ENCODE assay signal across 31 cellular contexts in the genomic region with DNA sequence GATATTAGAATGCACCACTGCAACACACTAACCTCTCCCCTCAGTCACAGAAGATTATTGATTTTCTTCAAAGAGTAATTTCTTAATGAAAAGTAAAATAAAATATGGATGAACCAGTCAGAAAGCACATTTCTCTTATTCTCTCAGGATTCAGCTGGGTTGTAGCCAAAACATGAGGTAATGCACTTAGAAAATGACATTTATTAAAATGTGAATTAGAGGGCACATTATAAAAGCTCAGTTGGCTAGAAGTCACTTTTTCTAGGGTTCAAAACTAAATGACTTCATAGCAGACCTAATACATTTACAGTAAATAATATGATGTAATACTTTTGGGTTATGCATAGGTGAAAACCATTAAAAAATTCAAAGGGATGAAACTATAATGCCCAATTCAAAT.
"Had no signal": no experiment of that assay in that cellular context is flagged by ENCODE, and none has a peak within 500 bp of the region (broad histone marks: within the 10 kb centered on the region; RNA-seq: fewer than 3 reads in every experiment).

No MANE protein-coding gene starts in this region.

- H3K9me3 Mint-ChIP-seq: activated CD4-positive, alpha-beta memory T cell treated with anti-CD3 and anti-CD28 coated beads, Interleukin-2, amount 10 ng/mL, durations not matched to agents 7 days and 5 days; activated CD4-positive, alpha-beta T cell treated with anti-CD3 and anti-CD28 coated beads, Interleukin-2, amount 10 ng/mL, durations not matched to agents 7 days and 5 days; activated naive CD4-positive, alpha-beta T cell treated with anti-CD3 and anti-CD28 coated beads, Interleukin-2, amount 10 ng/mL, durations not matched to agents 7 days and 5 days; activated naive CD4-positive, alpha-beta T cell treated with anti-CD3 and anti-CD28 coated beads, Interleukin-2, amount 50 U/mL, for 72 hours; activated T-cell treated with anti-CD3 and anti-CD28 coated beads, Interleukin-2, amount 50 U/mL, for 24 hours had no signal

- FAIRE-seq: endometrium, endothelial cell of umbilical vein, frontal cortex, TTC549 had no signal

- ATAC-seq: activated naive CD4-positive, alpha-beta T cell treated with anti-CD3 and anti-CD28 coated beads, Interleukin-2, amount 50 U/mL, for 72 hours; activated T-cell treated with anti-CD3 and anti-CD28 coated beads, Interleukin-2, amount 50 U/mL, for 72 hours; body of pancreas; WTC11 had no signal

- H3K4me1 Mint-ChIP-seq: activated CD4-positive, alpha-beta memory T cell treated with anti-CD3 and anti-CD28 coated beads, Interleukin-2, amount 10 ng/mL, durations not matched to agents 7 days and 5 days; activated CD4-positive, alpha-beta T cell treated with anti-CD3 and anti-CD28 coated beads, Interleukin-2, amount 10 ng/mL, durations not matched to agents 7 days and 5 days; activated naive CD8-positive, alpha-beta T cell treated with anti-CD3 and anti-CD28 coated beads, Interleukin-2, amount 10 ng/mL, durations not matched to agents 7 days and 5 days; WTC11 had no signal

- DNase-seq: activated CD4-positive, alpha-beta memory T cell treated with anti-CD3 and anti-CD28 coated beads, Interleukin-2, amount 10 ng/mL, durations not matched to agents 7 days and 5 days; activated CD4-positive, alpha-beta T cell treated with anti-CD3 and anti-CD28 coated beads for 1 hour; activated CD4-positive, alpha-beta T cell treated with anti-CD3 and anti-CD28 coated beads for 4 hours; activated CD4-positive, alpha-beta T cell treated with anti-CD3 and anti-CD28 coated beads, Interleukin-2, amount 10 ng/mL, durations not matched to agents 7 days and 5 days; activated CD4-positive, alpha-beta T cell treated with anti-CD3 and anti-CD28 coated beads, Interleukin-2, amount 50 U/mL, for 4 hours; activated CD8-positive, alpha-beta memory T cell treated with anti-CD3 and anti-CD28 coated beads, Interleukin-2, amount 50 U/mL, for 48 hours; activated gamma-delta T cell; activated naive CD4-positive, alpha-beta T cell; activated naive CD4-positive, alpha-beta T cell treated with anti-CD3 and anti-CD28 coated beads, Interleukin-2, amount 10 ng/mL, durations not matched to agents 7 days and 5 days; activated naive CD8-positive, alpha-beta T cell treated with anti-CD3 and anti-CD28 coated beads, Interleukin-2, amount 10 ng/mL, durations not matched to agents 7 days and 5 days; activated T-cell treated with anti-CD3 and anti-CD28 coated beads for 4 hours; activated T-cell treated with anti-CD3 and anti-CD28 coated beads, Interleukin-2, amount 50 U/mL, for 24 hours; activated T-cell treated with anti-CD3 and anti-CD28 coated beads, Interleukin-2, amount 50 U/mL, for 72 hours; body of pancreas; central memory CD4-positive, alpha-beta T cell; cerebellar nuclear complex; colonic mucosa; effector CD8-positive, alpha-beta T cell; foreskin fibroblast; head of caudate nucleus; hippocampal formation; T-helper 2 cell had no signal

- H3K4me3 ChIP-seq: ascending aorta, body of pancreas, colonic mucosa had no signal

- H3K27me3 Mint-ChIP-seq: activated CD4-positive, alpha-beta memory T cell treated with anti-CD3 and anti-CD28 coated beads, Interleukin-2, amount 10 ng/mL, durations not matched to agents 7 days and 5 days; activated CD4-positive, alpha-beta T cell treated with anti-CD3 and anti-CD28 coated beads, Interleukin-2, amount 10 ng/mL, durations not matched to agents 7 days and 5 days; activated naive CD4-positive, alpha-beta T cell treated with anti-CD3 and anti-CD28 coated beads, Interleukin-2, amount 10 ng/mL, durations not matched to agents 7 days and 5 days; activated naive CD8-positive, alpha-beta T cell treated with anti-CD3 and anti-CD28 coated beads, Interleukin-2, amount 10 ng/mL, durations not matched to agents 7 days and 5 days had no signal

- H3K36me3 ChIP-seq: ascending aorta, colonic mucosa had no signal

- H3K4me1 ChIP-seq: ascending aorta, body of pancreas, colonic mucosa had no signal

- H3K27ac ChIP-seq: ascending aorta, body of pancreas, colonic mucosa, epithelial cell of prostate, VCaP had no signal

- H3K9me3 ChIP-seq: ascending aorta, body of pancreas, colonic mucosa had no signal

- H3K36me3 Mint-ChIP-seq: activated naive CD4-positive, alpha-beta T cell treated with anti-CD3 and anti-CD28 coated beads, Interleukin-2, amount 10 ng/mL, durations not matched to agents 7 days and 5 days; activated naive CD4-positive, alpha-beta T cell treated with anti-CD3 and anti-CD28 coated beads, Interleukin-2, amount 50 U/mL, for 72 hours; activated naive CD8-positive, alpha-beta T cell treated with anti-CD3 and anti-CD28 coated beads, Interleukin-2, amount 10 ng/mL, durations not matched to agents 7 days and 5 days; WTC11 had no signal

- H3K4me3 Mint-ChIP-seq: activated CD4-positive, alpha-beta memory T cell treated with anti-CD3 and anti-CD28 coated beads, Interleukin-2, amount 10 ng/mL, durations not matched to agents 7 days and 5 days; activated CD4-positive, alpha-beta T cell treated with anti-CD3 and anti-CD28 coated beads, Interleukin-2, amount 10 ng/mL, durations not matched to agents 7 days and 5 days; activated naive CD4-positive, alpha-beta T cell treated with anti-CD3 and anti-CD28 coated beads, Interleukin-2, amount 10 ng/mL, durations not matched to agents 7 days and 5 days; activated naive CD8-positive, alpha-beta T cell treated with anti-CD3 and anti-CD28 coated beads, Interleukin-2, amount 10 ng/mL, durations not matched to agents 7 days and 5 days; activated T-cell treated with anti-CD3 and anti-CD28 coated beads, Interleukin-2, amount 50 U/mL, for 24 hours; activated T-cell treated with anti-CD3 and anti-CD28 coated beads, Interleukin-2, amount 50 U/mL, for 72 hours; WTC11 had no signal

- H3K27me3 ChIP-seq: ascending aorta, body of pancreas, colonic mucosa had no signal

- H3K27ac Mint-ChIP-seq: activated CD4-positive, alpha-beta memory T cell treated with anti-CD3 and anti-CD28 coated beads, Interleukin-2, amount 10 ng/mL, durations not matched to agents 7 days and 5 days; activated CD4-positive, alpha-beta T cell treated with anti-CD3 and anti-CD28 coated beads, Interleukin-2, amount 10 ng/mL, durations not matched to agents 7 days and 5 days; activated naive CD4-positive, alpha-beta T cell treated with anti-CD3 and anti-CD28 coated beads, Interleukin-2, amount 10 ng/mL, durations not matched to agents 7 days and 5 days; activated naive CD4-positive, alpha-beta T cell treated with anti-CD3 and anti-CD28 coated beads, Interleukin-2, amount 50 U/mL, for 72 hours; activated naive CD8-positive, alpha-beta T cell treated with anti-CD3 and anti-CD28 coated beads, Interleukin-2, amount 10 ng/mL, durations not matched to agents 7 days and 5 days; activated T-cell treated with anti-CD3 and anti-CD28 coated beads, Interleukin-2, amount 50 U/mL, for 24 hours; activated T-cell treated with anti-CD3 and anti-CD28 coated beads, Interleukin-2, amount 50 U/mL, for 72 hours; WTC11 had no signal
